In the genomic region with DNA sequence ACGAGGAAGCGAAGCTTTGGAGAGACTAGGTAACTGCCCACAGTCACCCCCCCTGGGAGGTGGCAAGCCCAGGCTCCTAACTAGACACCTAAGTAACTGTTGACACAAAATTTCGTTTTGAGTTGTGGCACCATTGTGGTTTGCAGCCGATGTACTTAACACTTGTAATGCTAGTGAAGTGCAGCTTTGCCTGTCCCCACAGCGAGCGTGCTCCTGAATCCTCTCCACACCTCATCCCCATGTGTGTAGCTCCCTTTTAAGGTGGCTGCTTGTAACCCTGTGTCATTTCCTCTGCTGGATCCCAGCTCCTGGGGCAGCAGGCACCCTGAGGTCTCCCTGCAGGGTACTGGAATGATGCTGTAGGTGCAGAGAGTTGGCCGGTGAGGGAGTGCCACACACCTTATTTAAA, we compare ENCODE assay signal across 11 cellular contexts.
A peak's percentile ranks its signal among the peaks of the same experiment; 100 is the strongest.
DNase-seq lines count a peak whose midpoint lies in the region; ATAC-seq, FAIRE-seq and TF ChIP-seq lines count a peak whose summit lies in the region.
"Had no signal": no experiment of that assay in that cellular context is flagged by ENCODE, and none has a peak within 500 bp of the region (broad histone marks: within the 10 kb centered on the region; RNA-seq: fewer than 3 reads in every experiment).

No MANE protein-coding gene starts in this region.

- no peak overlapping the region for H3K9ac ChIP-seq in endothelial cell of umbilical vein (replicated peaks; ENCODE audit: extremely low read depth, insufficient read depth, low read length)

- FAIRE-seq in GM18507 (lab: Jason Lieb, UNC) (peak; percentile 91), endothelial cell of umbilical vein (lab: Jason Lieb, UNC) (peak; percentile 26), RCC 7860 (lab: Jason Lieb, UNC) (no peak)

- no peaks in the 10 kb centered on the region for H3K9me3 ChIP-seq in endothelial cell of umbilical vein (replicated peaks; ENCODE audit: control insufficient read depth, insufficient read depth, low read length)

- no peaks in the 10 kb centered on the region for H3K27me3 ChIP-seq in endothelial cell of umbilical vein (ENCODE audit: control insufficient read depth in 2 of 2, insufficient read depth in 2 of 2, low read length in 2 of 2)

- no peak for TF ChIP-seq POLR2A in endothelial cell of umbilical vein (IDR thresholded peaks at IDR 0.05; ENCODE audit: low read depth, low read length)

- no peak for DNase-seq in GM18507 (ENCODE audit: extremely low spot score, insufficient read length, low read depth)
- DNase-seq in endothelial cell of umbilical vein (ENCODE audit: low read depth, low spot score): no peak
- no peak for DNase-seq in NCI-H1694 treated with DMSO at 0.1 percent for 48 hours (lab: John Stamatoyannopoulos, UW)
- DNase-seq in sciatic nerve (ENCODE audit: low spot score): no peak
- no peak for DNase-seq in SIG-M5 treated with dmso at 0.1 percent for 504 hours (lab: John Stamatoyannopoulos, UW; ENCODE audit: unreplicated experiment)
- DNase-seq in RCC 7860 (ENCODE audit: low spot score): no peak
- DNase-seq: amygdala, DND-41, glutamatergic neuron had no signal

- no peak overlapping the region for H3K27ac ChIP-seq in endothelial cell of umbilical vein (ENCODE audit: insufficient read depth, low read depth, low read length)

- ATAC-seq in GM21528 (IDR thresholded peaks at IDR 0.05; ENCODE audit: low FRiP score, unreplicated experiment) (peak; percentile 56), HG03378 (IDR thresholded peaks at IDR 0.05; ENCODE audit: unreplicated experiment) (peak; percentile 75), sciatic nerve (no peak)

- peaks cover 44% of the 10 kb centered on the region for H3K4me1 ChIP-seq in endothelial cell of umbilical vein (ENCODE audit: control insufficient read depth, extremely low read depth, insufficient read depth, low read length)

- dilution Hi-C loops in endothelial cell of umbilical vein (cut with MboI; ENCODE audit: extremely low pct_ligation_motif_present, low sequenced_read_pairs): loop anchor here (25.0 kb wide), 1 partner anchor 121 kb away; a partner anchor contains a TSS

- no peak for TF ChIP-seq CTCF in endothelial cell of umbilical vein (IDR thresholded peaks at IDR 0.05; ENCODE audit: extremely low read depth in 1 of 2, insufficient read depth in 1 of 2, low read depth in 1 of 2, low read length in 2 of 2)

- no TSS peak for BruUV-seq in endothelial cell of umbilical vein (replicated peaks; lab: Mats Ljungman, UMichigan)

- intact Hi-C loops in endothelial cell of umbilical vein (cut with micrococcal nuclease): no loop called here
- intact Hi-C loops in sciatic nerve (cut with DNase I): no loop called here

- no peak overlapping the region for H2AFZ ChIP-seq in endothelial cell of umbilical vein (ENCODE audit: low read depth, low read length)

- peak overlapping the region; percentile 67 for H3K4me2 ChIP-seq in endothelial cell of umbilical vein (ENCODE audit: insufficient read depth, low read length)

- no peak overlapping the region for H3K4me3 ChIP-seq in endothelial cell of umbilical vein (replicated peaks in 1 of 3; ENCODE audit: insufficient read depth in 1 of 3, low read depth in 1 of 3, low read length in 3 of 3)

- CTCF ChIA-PET in endothelial cell of umbilical vein (lab: Charles Lee): interaction anchor here (1.1 to 1.5 kb wide), 3 partner anchors 10 to 105 kb away, joined by 4 to 5 read pairs (median 4); no protein-coding TSS in a partner anchor

- H3K79me2 ChIP-seq in endothelial cell of umbilical vein (ENCODE audit: control insufficient read depth, insufficient read depth, low read length): peaks cover 99% of the 10 kb centered on the region

- no peaks in the 10 kb centered on the region for H4K20me1 ChIP-seq in endothelial cell of umbilical vein (replicated peaks; ENCODE audit: control insufficient read depth, extremely low read depth, insufficient read depth, low read length)

- no peaks in the 10 kb centered on the region for H3K36me3 ChIP-seq in endothelial cell of umbilical vein (ENCODE audit: control insufficient read depth in 2 of 2, extremely low read depth in 1 of 2, insufficient read depth in 2 of 2, low read length in 2 of 2)

- POLR2A ChIA-PET in endothelial cell of umbilical vein (lab: Charles Lee): no interaction called here

- no peaks in the 10 kb centered on the region for H3K9me1 ChIP-seq in endothelial cell of umbilical vein (replicated peaks; ENCODE audit: control insufficient read depth, extremely low read depth, insufficient read depth, low read length)

TF ChIP-seq in endothelial cell of umbilical vein, 7 proteins besides CTCF, POLR2A, EP300 and RAD21:
- TF ChIP-seq JUN (IDR thresholded peaks at IDR 0.05; ENCODE audit: borderline replicate concordance, insufficient read depth, insufficient read length, low read depth): no peak
- TF ChIP-seq GATA2 (IDR thresholded peaks at IDR 0.05; ENCODE audit: insufficient read depth, insufficient read length, low read depth, low read length): no peak
- no peak for TF ChIP-seq FOS (IDR thresholded peaks at IDR 0.05; ENCODE audit: borderline replicate concordance, insufficient read depth, low read length)
- TF ChIP-seq MYC (IDR thresholded peaks at IDR 0.05; ENCODE audit: low read depth, low read length): no peak
- TF ChIP-seq EZH2 (IDR thresholded peaks at IDR 0.05; ENCODE audit: borderline replicate concordance, low read depth, low read length, severe bottlenecking): no peak
- TF ChIP-seq, protein P1, sequence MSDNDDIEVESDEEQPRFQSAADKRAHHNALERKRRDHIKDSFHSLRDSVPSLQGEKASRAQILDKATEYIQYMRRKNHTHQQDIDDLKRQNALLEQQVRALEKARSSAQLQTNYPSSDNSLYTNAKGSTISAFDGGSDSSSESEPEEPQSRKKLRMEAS (IDR thresholded peaks at IDR 0.05; ENCODE audit: insufficient read depth, insufficient read length): no peak
- no peak for TF ChIP-seq POLR2AphosphoS5 (IDR thresholded peaks at IDR 0.05; ENCODE audit: insufficient read depth, low read depth, low read length)
